ENCODE assay signal across 1 cellular context in genomic region chr18:46283268-46283667, GRCh38.
TF ChIP-seq lines count a peak whose summit lies in the region.

No MANE protein-coding gene starts in this region.

TF ChIP-seq in SK-N-SH treated with all-trans-retinoic acid at 6 μM for 48 hours, 23 proteins besides CTCF, POLR2A, EP300 and RAD21 (continued from another document):
- TF ChIP-seq GLIS3 (CRISPR knock-in tag; IDR thresholded peaks at IDR 0.05) (no peak), SNAI2 (CRISPR knock-in tag; IDR thresholded peaks at IDR 0.05) (no peak), ZC3H10 (CRISPR knock-in tag; IDR thresholded peaks at IDR 0.05) (no peak), CREB5 (CRISPR knock-in tag; IDR thresholded peaks at IDR 0.05; ENCODE audit: low read depth) (no peak), ZFP30 (CRISPR knock-in tag; IDR thresholded peaks at IDR 0.05) (no peak), ESRRG (CRISPR knock-in tag; IDR thresholded peaks at IDR 0.05) (no peak), ARNTL (CRISPR knock-in tag; IDR thresholded peaks at IDR 0.05; ENCODE audit: borderline replicate concordance, low read depth) (no peak), PPARA (CRISPR knock-in tag; IDR thresholded peaks at IDR 0.05; ENCODE audit: borderline replicate concordance) (no peak), TSHZ2 (CRISPR knock-in tag; IDR thresholded peaks at IDR 0.05) (no peak), POU6F1 (CRISPR knock-in tag; IDR thresholded peaks at IDR 0.05; ENCODE audit: borderline replicate concordance, low read depth) (no peak), ZNF565 (CRISPR knock-in tag; conservative IDR thresholded peaks at IDR 0.05; ENCODE audit: low read depth) (no peak), ZNF70 (CRISPR knock-in tag; IDR thresholded peaks at IDR 0.05) (no peak)
